ENCODE assay signal across 20 cellular contexts in genomic region chr9:130212543-130213297, GRCh38. TPM values are rescaled to one million over a fixed set of nuclear protein-coding genes. Genes with fewer than 3 reads are reported as not detected.
DNase-seq lines count a peak whose midpoint lies in the region; ATAC-seq, FAIRE-seq and TF ChIP-seq lines count a peak whose summit lies in the region.
"Had no signal": no experiment of that assay in that cellular context is flagged by ENCODE, and none has a peak within 500 bp of the region (broad histone marks: within the 10 kb centered on the region; RNA-seq: fewer than 3 reads in every experiment).

No MANE protein-coding gene starts in this region.

- FAIRE-seq in A549 (lab: Jason Lieb, UNC): no peak
- FAIRE-seq: D721Med, small intestine had no signal

- H3K4me3 ChIP-seq in A549: no peak overlapping the region
- no peak overlapping the region for H3K4me3 ChIP-seq in esophagus (ENCODE audit: low read depth in 1 of 2, low read length in 2 of 2)
- H3K4me3 ChIP-seq in colonic mucosa: no peak overlapping the region
- H3K4me3 ChIP-seq: breast epithelium, upper lobe of right lung had no signal

- DNase-seq in A549 (ENCODE audit: low read depth in 1 of 2, low spot score in 1 of 2) (no peak), NCI-H524 treated with DMSO at 0.1 percent for 48 hours (lab: John Stamatoyannopoulos, UW) (peak; percentile 43), occipital lobe (lab: John Stamatoyannopoulos, UW) (peak; percentile 61), colonic mucosa (no peak), Right ventricle myocardium inferior (ENCODE audit: missing footprints) (no peak)
- DNase-seq in stimulated activated CD4-positive, alpha-beta T cell treated with anti-CD3 and anti-CD28 coated beads, Interleukin-1b, Interleukin-23, amount 100 ng/mL, for 48 hours: no peak
- DNase-seq: activated CD4-positive, alpha-beta T cell treated with anti-CD3 and anti-CD28 coated beads, Interleukin-2, amount 50 U/mL, for 1 hour; activated T-cell treated with anti-CD3 and anti-CD28 coated beads, Interleukin-2, amount 50 U/mL, for 1 hour; NCI-H146; NCI-H510A treated with DMSO at 0.1 percent for 48 hours; small intestine; upper lobe of right lung had no signal

- ATAC-seq in A549 (no peak), GM18873 (IDR thresholded peaks at IDR 0.05; ENCODE audit: low FRiP score, unreplicated experiment) (no peak), Right ventricle myocardium inferior (no peak)
- ATAC-seq: SK-N-SH treated with all-trans-retinoic acid at 6 μM for 48 hours; stimulated activated effector memory CD8-positive, alpha-beta T cell treated with anti-CD3 and anti-CD28 coated beads, Interleukin-12 subunit alpha, Interleukin-12 subunit beta, amount 100 ng/mL, for 72 hours; upper lobe of right lung had no signal

- TF ChIP-seq EP300 in A549 (IDR thresholded peaks at IDR 0.05): no peak

- POLR2A ChIA-PET in A549 (lab: Yijun Ruan, JAX): no interaction called here

- H3K27me3 ChIP-seq in esophagus (ENCODE audit: control insufficient read depth in 1 of 2, insufficient read depth in 2 of 2, low read length in 2 of 2): no peaks in the 10 kb centered on the region
- no peaks in the 10 kb centered on the region for H3K27me3 ChIP-seq in colonic mucosa
- H3K27me3 ChIP-seq: breast epithelium, upper lobe of right lung had no signal

- H3K36me3 ChIP-seq in esophagus (ENCODE audit: control insufficient read depth in 2 of 2, insufficient read depth in 2 of 2, low read length in 1 of 2) (no peaks in the 10 kb centered on the region), colonic mucosa (no peaks in the 10 kb centered on the region)
- H3K36me3 ChIP-seq: breast epithelium, neutrophil, upper lobe of right lung had no signal

- intact Hi-C loops in colonic mucosa (cut with DNase I) (no loop called here), Right ventricle myocardium inferior (cut with DNase I) (no loop called here)

- H3K9me3 ChIP-seq in A549 (no peaks in the 10 kb centered on the region), esophagus (ENCODE audit: control insufficient read depth in 2 of 2, insufficient read depth in 1 of 2, low read depth in 1 of 2, low read length in 1 of 2) (no peaks in the 10 kb centered on the region), colonic mucosa (no peaks in the 10 kb centered on the region)
- H3K9me3 ChIP-seq: breast epithelium, neutrophil, upper lobe of right lung had no signal

- WGBS in A549 (ENCODE audit: missing lambda C conversion rate): 84% methylated on average over 11 of the region's 17 CpGs
- WGBS in esophagus, 2 donors: 48 to 63% methylated on average over 17 of the region's 17 CpGs

- no peaks in the 10 kb centered on the region for H3K4me1 ChIP-seq in A549
- H3K4me1 ChIP-seq in esophagus (ENCODE audit: control insufficient read depth in 2 of 2, insufficient read depth in 2 of 2, low read length in 1 of 2): peaks cover 8 to 19% of the 10 kb centered on the region in 2 donors
- H3K4me1 ChIP-seq in colonic mucosa: no peaks in the 10 kb centered on the region
- H3K4me1 ChIP-seq: breast epithelium, upper lobe of right lung had no signal

- no peak overlapping the region for H3K27ac ChIP-seq in A549
- H3K27ac ChIP-seq in esophagus (ENCODE audit: low read depth in 2 of 2, low read length in 1 of 2): peak overlapping the region; percentile 66 to 74
- no peak overlapping the region for H3K27ac ChIP-seq in colonic mucosa
- H3K27ac ChIP-seq: breast epithelium, neutrophil, upper lobe of right lung had no signal

- TF ChIP-seq CTCF in A549 (IDR thresholded peaks at IDR 0.05): no peak
- TF ChIP-seq CTCF in colonic mucosa (IDR thresholded peaks at IDR 0.05): no peak

- no peak for TF ChIP-seq RAD21 in A549 (conservative IDR thresholded peaks at IDR 0.05 in 1 of 2, IDR thresholded peaks at IDR 0.05 in 1 of 2)

- no peak for TF ChIP-seq POLR2A in A549 (IDR thresholded peaks at IDR 0.05; ENCODE audit: low read length)

- no peak overlapping the region for H3K4me2 ChIP-seq in A549

- CTCF ChIA-PET in A549 (lab: Yijun Ruan, JAX): interaction anchor here (0.6 to 1.8 kb wide), 3 partner anchors 10 to 210 kb away, joined by 3 to 5 read pairs (median 5); no protein-coding TSS in a partner anchor

- H3K9ac ChIP-seq in colonic mucosa (ENCODE audit: low read depth in 2 of 2, low read length in 2 of 2): no peak overlapping the region

TF ChIP-seq in A549, 52 proteins besides CTCF, POLR2A, EP300 and RAD21:
- peak; percentile 36 for TF ChIP-seq ZFP36 (IDR thresholded peaks at IDR 0.05; ENCODE audit: borderline replicate concordance, partially characterized antibody)
- TF ChIP-seq MAZ (IDR thresholded peaks at IDR 0.05; ENCODE audit: borderline replicate concordance, low read depth, low read length): no peak
- no peak for TF ChIP-seq NR3C1 (IDR thresholded peaks at IDR 0.05)
- TF ChIP-seq BHLHE40 (IDR thresholded peaks at IDR 0.05; ENCODE audit: low read depth, low read length): no peak
- no peak for TF ChIP-seq ESRRA (IDR thresholded peaks at IDR 0.05; ENCODE audit: borderline replicate concordance, low read length)
- 0 out of 4 replicates have a peak, but pooled peaks of 1 of the 2 experiments have one; percentile 28 for TF ChIP-seq CEBPB (IDR thresholded peaks at IDR 0.05)

RNA-seq across cellular contexts. Expression of gene NCS1, which starts 40.5 kb away (rescaled TPM):
- 19.1 and 21.9 TPM in 2 replicates for polyA plus RNA-seq in A549 (2011; rRNA removed)
- 29.4 and 35.8 TPM in 2 replicates for polyA plus RNA-seq in A549 (2012; cell fraction: cytosol; rRNA removed)
- 26.8 and 29.2 TPM in 2 replicates for polyA plus RNA-seq in A549 (2012; cell fraction: nucleus; rRNA removed)
- 16.5 to 17.9 TPM (median 17.3 TPM) in 3 replicates for polyA plus RNA-seq in A549 (2017; fragmentation: RNase III; extraction: RNeasy Plus Mini Kit Qiagen cat#74134 plus additional on column Dnase treatment)
- 25.3 and 28.0 TPM in 2 replicates for polyA minus RNA-seq in A549 (2011; rRNA and poly(A)+ RNA removed)
- polyA plus RNA-seq in esophagus: 10 to 100 TPM; 12.8 to 16.4 TPM
- total RNA-seq in occipital lobe: 206 TPM
- total RNA-seq in colonic mucosa: 10 to 100 TPM in 1 of 2 donors, 1 to 10 TPM in 1; 3.8 to 21.3 TPM
- total RNA-seq in Right ventricle myocardium inferior: 5.0 TPM
- total RNA-seq: OCI-LY7 had no signal

RNA-seq across cellular contexts. Expression of gene HMCN2, which starts 52.8 kb away (rescaled TPM):
- polyA plus RNA-seq in A549 (2011; rRNA removed) (not detected in 2 replicates), A549 (2017; fragmentation: RNase III; extraction: RNeasy Plus Mini Kit Qiagen cat#74134 plus additional on column Dnase treatment) (0.01 to 0.04 TPM in 2 of 3 replicates, not detected in the other), esophagus (1 to 10 TPM; 4.1 to 4.8 TPM)
- 0.01 and 0.03 TPM in 2 replicates for polyA plus RNA-seq in A549 (2012; cell fraction: cytosol; rRNA removed)
- polyA plus RNA-seq in A549 (2012; cell fraction: nucleus; rRNA removed): 0.12 and 0.37 TPM in 2 replicates
- polyA minus RNA-seq in A549 (2011; rRNA and poly(A)+ RNA removed): 0.04 TPM in 1 of 2 replicates, not detected in the other
- total RNA-seq in occipital lobe (not detected), colonic mucosa (10 to 100 TPM; 20.1 to 30.6 TPM), Right ventricle myocardium inferior (5.7 TPM)
- total RNA-seq: OCI-LY7 had no signal

Comparison
In these comparisons a context has a peak if more than half of its experiments do, and no peak if none do; other contexts are left out.
1. DNase-seq: peak in NCI-H524 treated with DMSO at 0.1 percent for 48 hours (single experiment) and occipital lobe (single experiment); none in A549 (0 of 2), stimulated activated CD4-positive, alpha-beta T cell treated with anti-CD3 and anti-CD28 coated beads, Interleukin-1b, Interleukin-23, amount 100 ng/mL, for 48 hours (single experiment), colonic mucosa (single experiment) and Right ventricle myocardium inferior (single experiment).
2. H3K27ac ChIP-seq: peak in esophagus (2 of 2); none in A549 (0 of 2) and colonic mucosa (single experiment).